ENCODE assay signal across 9 cellular contexts in the genomic region with DNA sequence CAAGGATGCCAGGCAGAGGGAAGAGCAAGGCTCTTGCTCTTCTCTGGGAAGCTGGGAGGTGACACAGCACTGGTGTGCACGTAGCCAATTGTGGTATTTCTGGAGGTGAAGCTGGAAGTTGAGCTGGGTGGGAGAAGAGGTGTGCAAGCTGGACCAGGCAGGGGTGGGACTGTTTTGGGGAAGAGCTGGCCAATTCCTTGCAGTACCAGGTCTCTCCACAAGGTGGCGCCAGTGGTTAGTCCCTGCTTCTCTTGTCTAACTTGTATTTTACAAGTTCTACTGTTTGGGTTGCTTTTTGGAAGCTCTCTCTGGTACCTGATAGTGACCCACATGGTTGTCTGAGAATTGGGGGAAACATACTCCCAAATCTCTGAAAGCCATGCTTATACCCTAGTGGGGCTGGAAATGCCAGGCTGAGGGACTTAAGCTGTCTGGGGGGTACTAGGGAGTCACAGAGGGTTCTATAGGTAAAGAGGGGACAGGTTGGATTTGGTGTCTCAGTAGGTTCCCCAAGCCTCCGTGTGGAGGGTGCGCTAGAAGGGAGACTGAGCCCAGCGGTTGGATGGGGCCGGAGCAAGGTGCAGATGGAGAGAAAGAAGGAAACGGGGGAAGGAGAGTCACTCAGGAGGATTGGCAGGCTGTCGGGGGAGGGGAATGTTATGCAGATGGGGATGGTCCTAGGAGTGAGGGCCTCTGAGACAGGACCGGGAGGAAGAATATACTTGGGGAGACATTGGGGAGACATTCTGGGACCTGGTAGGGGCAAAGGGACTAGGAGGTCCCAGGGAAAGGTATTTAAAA. TPM values are rescaled to one million over a fixed set of nuclear protein-coding genes. Genes with fewer than 3 reads are reported as not detected.
DNase-seq lines count a peak whose midpoint lies in the region; ATAC-seq and TF ChIP-seq lines count a peak whose summit lies in the region.
"Had no signal": no experiment of that assay in that cellular context is flagged by ENCODE, and none has a peak within 500 bp of the region (broad histone marks: within the 10 kb centered on the region; RNA-seq: fewer than 3 reads in every experiment).

No MANE protein-coding gene starts in this region.

- peaks cover 18% of the 10 kb centered on the region for H3K4me1 ChIP-seq in prostate gland (replicated peaks)

- peak; percentile 96 for TF ChIP-seq CTCF in AG09309 (IDR thresholded peaks at IDR 0.05; ENCODE audit: control insufficient read depth, insufficient read depth, low read depth, low read length, missing control alignments)
- peak; percentile 82 for TF ChIP-seq CTCF in GM13977 (IDR thresholded peaks at IDR 0.05; ENCODE audit: extremely low read depth, insufficient read depth, missing control alignments)
- TF ChIP-seq CTCF in prostate gland (IDR thresholded peaks at IDR 0.05) = peak; percentile 92 to 99 (median 93)

- 69% methylated on average over 9 of the region's 9 CpGs for WGBS in prostate gland

- H3K36me3 ChIP-seq in prostate gland = no peaks in the 10 kb centered on the region

- in situ Hi-C loops in GM13977 (cut with MboI; ENCODE audit: low pct_unique_long_range_greater_than_20kb, low sequenced_read_pairs, unreplicated experiment) = no loop called here

- TF ChIP-seq POLR2A in prostate gland (IDR thresholded peaks at IDR 0.05) = no peak

- no peak overlapping the region for H3K4me3 ChIP-seq in AG09309 (ENCODE audit: control insufficient read depth, low read depth, low read length)
- no peak overlapping the region for H3K4me3 ChIP-seq in prostate gland
- H3K4me3 ChIP-seq: skin epidermis had no signal

- no peaks in the 10 kb centered on the region for H3K27me3 ChIP-seq in prostate gland (replicated peaks; ENCODE audit: insufficient read depth)

- no peak for DNase-seq in AG09309 (ENCODE audit: low read depth)
- DNase-seq in GM13977 (ENCODE audit: low spot score) = peak; percentile 83
- peak; percentile 80 for DNase-seq in OCI-M2 (lab: John Stamatoyannopoulos, UW; ENCODE audit: unreplicated experiment)
- DNase-seq in activated effector memory CD4-positive, alpha-beta T cell treated with Interleukin-2 at 50 U/mL for 16 hours = peak; percentile 43
- peak; percentile 74 for DNase-seq in germinal center (ENCODE audit: low spot score)
- peak; percentile 36 for DNase-seq in prostate gland (ENCODE audit: low spot score)
- no peak for DNase-seq in mucosa of gallbladder (ENCODE audit: low spot score)

- peak overlapping the region in 1 of 2 donors; percentile 11 for H3K27ac ChIP-seq in prostate gland
- H3K27ac ChIP-seq: skin epidermis had no signal

- no peak for ATAC-seq in GM18519 (IDR thresholded peaks at IDR 0.05; ENCODE audit: low FRiP score, unreplicated experiment)

- intact Hi-C loops in prostate gland (cut with DNase I) = no loop called here

- no peaks in the 10 kb centered on the region for H3K9me3 ChIP-seq in prostate gland

RNA-seq across cellular contexts. Expression of a gene that starts 3.0 kb away (rescaled TPM):
- total RNA-seq in prostate gland (10 to 100 TPM; 14.8 to 22.6 TPM), mucosa of gallbladder (21.4 TPM)

RNA-seq across cellular contexts. Expression of a gene that starts 14.2 kb away (rescaled TPM):
- total RNA-seq in prostate gland (10 to 100 TPM in 1 of 2 donors, 1 to 10 TPM in 1; 9.7 to 10.6 TPM), mucosa of gallbladder (4.8 TPM)

RNA-seq across cellular contexts. Expression of a gene that starts 44.4 kb away (rescaled TPM):
- total RNA-seq in prostate gland = 100 to 1,000 TPM in 1 of 2 donors, 10 to 100 TPM in 1; 32.2 to 120 TPM
- total RNA-seq in mucosa of gallbladder = 31.7 TPM

Comparison
In these comparisons a context has a peak if more than half of its experiments do, and no peak if none do; other contexts are left out.
1. DNase-seq: peak in GM13977 (single experiment), OCI-M2 (single experiment), activated effector memory CD4-positive, alpha-beta T cell treated with Interleukin-2 at 50 U/mL for 16 hours (single experiment), germinal center (single experiment) and prostate gland (single experiment); none in AG09309 (single experiment) and mucosa of gallbladder (single experiment).
2. Peak in every context shown above with its lines, with median percentiles within 50 percentile points of each other: CTCF ChIP-seq.